In the genomic region with DNA sequence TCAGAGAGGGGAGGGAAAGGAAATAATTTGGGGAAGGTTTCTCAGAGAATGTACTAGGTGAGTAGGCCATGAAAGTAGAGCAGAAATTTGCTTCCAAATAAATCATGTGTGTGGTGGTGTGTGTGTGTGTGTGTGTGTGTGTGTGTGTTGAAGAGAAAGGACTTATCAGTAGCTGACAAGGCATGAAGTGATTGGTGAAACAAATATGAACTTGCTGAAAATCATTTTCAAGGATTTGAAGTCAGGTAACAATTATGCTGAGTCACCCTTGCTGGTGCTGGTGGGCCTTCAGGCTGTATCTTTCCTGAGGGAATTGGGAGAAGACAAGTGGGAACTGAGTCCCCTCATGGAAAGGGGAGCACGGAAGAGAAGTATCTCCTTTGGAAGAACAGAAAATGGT, we compare ENCODE assay signal across 2 cellular contexts.
A peak's percentile ranks its signal among the peaks of the same experiment; 100 is the strongest.
TF ChIP-seq lines count a peak whose summit lies in the region.

No MANE protein-coding gene starts in this region.

TF ChIP-seq in IMR-90, 13 proteins besides CTCF, POLR2A, EP300 and RAD21:
- no peak for TF ChIP-seq FOS (IDR thresholded peaks at IDR 0.05; ENCODE audit: low read depth, low read length)
- no peak for TF ChIP-seq CHD1 (IDR thresholded peaks at IDR 0.05; ENCODE audit: low read depth, low read length)
- no peak for TF ChIP-seq MAZ (IDR thresholded peaks at IDR 0.05; ENCODE audit: borderline replicate concordance, low read depth, low read length)
- TF ChIP-seq NFE2L2 (IDR thresholded peaks at IDR 0.05; ENCODE audit: low read depth, low read length), result peak; percentile 93
- TF ChIP-seq RCOR1 (IDR thresholded peaks at IDR 0.05; ENCODE audit: insufficient replicate concordance, low read length), result no peak
- no peak for TF ChIP-seq CEBPB (IDR thresholded peaks at IDR 0.05; ENCODE audit: low read depth, low read length)
- no peak for TF ChIP-seq RFX5 (IDR thresholded peaks at IDR 0.05; ENCODE audit: low read depth, low read length)
- TF ChIP-seq, protein P1, sequence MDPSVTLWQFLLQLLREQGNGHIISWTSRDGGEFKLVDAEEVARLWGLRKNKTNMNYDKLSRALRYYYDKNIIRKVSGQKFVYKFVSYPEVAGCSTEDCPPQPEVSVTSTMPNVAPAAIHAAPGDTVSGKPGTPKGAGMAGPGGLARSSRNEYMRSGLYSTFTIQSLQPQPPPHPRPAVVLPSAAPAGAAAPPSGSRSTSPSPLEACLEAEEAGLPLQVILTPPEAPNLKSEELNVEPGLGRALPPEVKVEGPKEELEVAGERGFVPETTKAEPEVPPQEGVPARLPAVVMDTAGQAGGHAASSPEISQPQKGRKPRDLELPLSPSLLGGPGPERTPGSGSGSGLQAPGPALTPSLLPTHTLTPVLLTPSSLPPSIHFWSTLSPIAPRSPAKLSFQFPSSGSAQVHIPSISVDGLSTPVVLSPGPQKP (IDR thresholded peaks at IDR 0.05; ENCODE audit: borderline replicate concordance, low read depth, low read length), result no peak
- no peak for TF ChIP-seq MXI1 (IDR thresholded peaks at IDR 0.05; ENCODE audit: borderline replicate concordance, low read depth, low read length)
- TF ChIP-seq MAFK (IDR thresholded peaks at IDR 0.05; ENCODE audit: low read depth, low read length), result peak; percentile 59
- no peak for TF ChIP-seq SMC3 (IDR thresholded peaks at IDR 0.05; ENCODE audit: low read depth, low read length)
- no peak for TF ChIP-seq BHLHE40 (IDR thresholded peaks at IDR 0.05; ENCODE audit: low read depth, low read length)
- TF ChIP-seq, protein P2, sequence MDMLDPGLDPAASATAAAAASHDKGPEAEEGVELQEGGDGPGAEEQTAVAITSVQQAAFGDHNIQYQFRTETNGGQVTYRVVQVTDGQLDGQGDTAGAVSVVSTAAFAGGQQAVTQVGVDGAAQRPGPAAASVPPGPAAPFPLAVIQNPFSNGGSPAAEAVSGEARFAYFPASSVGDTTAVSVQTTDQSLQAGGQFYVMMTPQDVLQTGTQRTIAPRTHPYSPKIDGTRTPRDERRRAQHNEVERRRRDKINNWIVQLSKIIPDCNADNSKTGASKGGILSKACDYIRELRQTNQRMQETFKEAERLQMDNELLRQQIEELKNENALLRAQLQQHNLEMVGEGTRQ (IDR thresholded peaks at IDR 0.05; ENCODE audit: low read depth, low read length), result no peak

TF ChIP-seq in K562, 482 proteins besides CTCF, POLR2A, EP300 and RAD21:
- TF ChIP-seq, protein P3, sequence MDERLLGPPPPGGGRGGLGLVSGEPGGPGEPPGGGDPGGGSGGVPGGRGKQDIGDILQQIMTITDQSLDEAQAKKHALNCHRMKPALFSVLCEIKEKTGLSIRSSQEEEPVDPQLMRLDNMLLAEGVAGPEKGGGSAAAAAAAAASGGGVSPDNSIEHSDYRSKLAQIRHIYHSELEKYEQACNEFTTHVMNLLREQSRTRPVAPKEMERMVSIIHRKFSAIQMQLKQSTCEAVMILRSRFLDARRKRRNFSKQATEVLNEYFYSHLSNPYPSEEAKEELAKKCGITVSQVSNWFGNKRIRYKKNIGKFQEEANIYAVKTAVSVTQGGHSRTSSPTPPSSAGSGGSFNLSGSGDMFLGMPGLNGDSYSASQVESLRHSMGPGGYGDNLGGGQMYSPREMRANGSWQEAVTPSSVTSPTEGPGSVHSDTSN (CRISPR knock-in tag; IDR thresholded peaks at IDR 0.05; ENCODE audit: low read depth), result no peak
- TF ChIP-seq, protein P3 (tag; conservative IDR thresholded peaks at IDR 0.05; ENCODE audit: low read depth), result peak; percentile 68
- peak; percentile 94 for TF ChIP-seq C11orf30 (IDR thresholded peaks at IDR 0.05; ENCODE audit: low read depth)
- TF ChIP-seq MEF2D (tag; conservative IDR thresholded peaks at IDR 0.05; ENCODE audit: low read depth), result no peak
- TF ChIP-seq MAFF (IDR thresholded peaks at IDR 0.05; ENCODE audit: low read length), result peak; percentile 91
- TF ChIP-seq BACH1 (tag; IDR thresholded peaks at IDR 0.05), result peak; percentile 83; the same call in 1 of the 2 replicates
- TF ChIP-seq NCOR1 (IDR thresholded peaks at IDR 0.05), result 0 out of 2 replicates have a peak, but pooled peaks have one; percentile 14
- peak; percentile 90 for TF ChIP-seq NFE2 (IDR thresholded peaks at IDR 0.05; ENCODE audit: low read depth)
- TF ChIP-seq SREBF1 (IDR thresholded peaks at IDR 0.05; ENCODE audit: borderline replicate concordance, low read depth, low read length), result no peak
- peak; percentile 55; the same call in 1 of the 2 replicates for TF ChIP-seq DPF2 (IDR thresholded peaks at IDR 0.05)
- 0 out of 4 replicates have a peak, but pooled peaks of 1 of the 2 experiments have one; percentile 19 for TF ChIP-seq ARNT (IDR thresholded peaks at IDR 0.05)
- TF ChIP-seq, protein P4, sequence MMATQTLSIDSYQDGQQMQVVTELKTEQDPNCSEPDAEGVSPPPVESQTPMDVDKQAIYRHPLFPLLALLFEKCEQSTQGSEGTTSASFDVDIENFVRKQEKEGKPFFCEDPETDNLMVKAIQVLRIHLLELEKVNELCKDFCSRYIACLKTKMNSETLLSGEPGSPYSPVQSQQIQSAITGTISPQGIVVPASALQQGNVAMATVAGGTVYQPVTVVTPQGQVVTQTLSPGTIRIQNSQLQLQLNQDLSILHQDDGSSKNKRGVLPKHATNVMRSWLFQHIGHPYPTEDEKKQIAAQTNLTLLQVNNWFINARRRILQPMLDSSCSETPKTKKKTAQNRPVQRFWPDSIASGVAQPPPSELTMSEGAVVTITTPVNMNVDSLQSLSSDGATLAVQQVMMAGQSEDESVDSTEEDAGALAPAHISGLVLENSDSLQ (IDR thresholded peaks at IDR 0.05), result peak; percentile 40; the same call in 1 of the 2 replicates
- no peak for TF ChIP-seq RBBP5 (IDR thresholded peaks at IDR 0.05; ENCODE audit: borderline replicate concordance, insufficient read depth, low read length, poor library complexity, severe bottlenecking)
- TF ChIP-seq MTA2 (IDR thresholded peaks at IDR 0.05; ENCODE audit: low read depth), result peak; percentile 40; the same call in 1 of the 2 replicates
- peak; percentile 71 for TF ChIP-seq ARID1B (IDR thresholded peaks at IDR 0.05)
- peak in 1 of 2 experiments; percentile 72; a peak in 2 of 4 replicates for TF ChIP-seq HDAC1 (IDR thresholded peaks at IDR 0.05)
- peak; percentile 80 to 86 for TF ChIP-seq KDM1A (IDR thresholded peaks at IDR 0.05)
- peak; percentile 95 for TF ChIP-seq MAFG (tag; conservative IDR thresholded peaks at IDR 0.05)
- TF ChIP-seq ATF1 (CRISPR knock-in tag; IDR thresholded peaks at IDR 0.05), result no peak
- TF ChIP-seq ATF1 (tag; IDR thresholded peaks at IDR 0.05), result peak; percentile 36; the same call in 1 of the 2 replicates
- 0 out of 2 replicates have a peak, but pooled peaks have one; percentile 31 for TF ChIP-seq SMARCA4 (IDR thresholded peaks at IDR 0.05)
- no peak for TF ChIP-seq ZNF165 (CRISPR knock-in tag; IDR thresholded peaks at IDR 0.05; ENCODE audit: borderline replicate concordance)
- TF ChIP-seq SMARCE1 (IDR thresholded peaks at IDR 0.05), result 0 out of 2 replicates have a peak, but pooled peaks have one; percentile 55
- peak; percentile 89 for TF ChIP-seq NFE2L1 (tag; IDR thresholded peaks at IDR 0.05; ENCODE audit: borderline replicate concordance, low read depth)
- peak; percentile 33; the same call in 1 of the 2 replicates for TF ChIP-seq TAL1 (IDR thresholded peaks at IDR 0.05)
- no peak for TF ChIP-seq JUN (IDR thresholded peaks at IDR 0.05; ENCODE audit: borderline replicate concordance, low read depth, low read length)
- TF ChIP-seq JUN (CRISPR knock-in tag; IDR thresholded peaks at IDR 0.05; ENCODE audit: borderline replicate concordance), result no peak
- TF ChIP-seq, protein P5, sequence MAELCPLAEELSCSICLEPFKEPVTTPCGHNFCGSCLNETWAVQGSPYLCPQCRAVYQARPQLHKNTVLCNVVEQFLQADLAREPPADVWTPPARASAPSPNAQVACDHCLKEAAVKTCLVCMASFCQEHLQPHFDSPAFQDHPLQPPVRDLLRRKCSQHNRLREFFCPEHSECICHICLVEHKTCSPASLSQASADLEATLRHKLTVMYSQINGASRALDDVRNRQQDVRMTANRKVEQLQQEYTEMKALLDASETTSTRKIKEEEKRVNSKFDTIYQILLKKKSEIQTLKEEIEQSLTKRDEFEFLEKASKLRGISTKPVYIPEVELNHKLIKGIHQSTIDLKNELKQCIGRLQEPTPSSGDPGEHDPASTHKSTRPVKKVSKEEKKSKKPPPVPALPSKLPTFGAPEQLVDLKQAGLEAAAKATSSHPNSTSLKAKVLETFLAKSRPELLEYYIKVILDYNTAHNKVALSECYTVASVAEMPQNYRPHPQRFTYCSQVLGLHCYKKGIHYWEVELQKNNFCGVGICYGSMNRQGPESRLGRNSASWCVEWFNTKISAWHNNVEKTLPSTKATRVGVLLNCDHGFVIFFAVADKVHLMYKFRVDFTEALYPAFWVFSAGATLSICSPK (IDR thresholded peaks at IDR 0.05; ENCODE audit: borderline replicate concordance), result no peak
- TF ChIP-seq ZNF316 (IDR thresholded peaks at IDR 0.05), result peak; percentile 97
- TF ChIP-seq CBFA2T3 (IDR thresholded peaks at IDR 0.05), result peak; percentile 65
- TF ChIP-seq MAFK (IDR thresholded peaks at IDR 0.05; ENCODE audit: low read length), result peak; percentile 82
- TF ChIP-seq FOXM1 (IDR thresholded peaks at IDR 0.05; ENCODE audit: low read depth), result 0 out of 2 replicates have a peak, but pooled peaks have one; percentile 25
- no peak for TF ChIP-seq FOXM1 (CRISPR knock-in tag; IDR thresholded peaks at IDR 0.05; ENCODE audit: low read depth)
- TF ChIP-seq, protein P6, sequence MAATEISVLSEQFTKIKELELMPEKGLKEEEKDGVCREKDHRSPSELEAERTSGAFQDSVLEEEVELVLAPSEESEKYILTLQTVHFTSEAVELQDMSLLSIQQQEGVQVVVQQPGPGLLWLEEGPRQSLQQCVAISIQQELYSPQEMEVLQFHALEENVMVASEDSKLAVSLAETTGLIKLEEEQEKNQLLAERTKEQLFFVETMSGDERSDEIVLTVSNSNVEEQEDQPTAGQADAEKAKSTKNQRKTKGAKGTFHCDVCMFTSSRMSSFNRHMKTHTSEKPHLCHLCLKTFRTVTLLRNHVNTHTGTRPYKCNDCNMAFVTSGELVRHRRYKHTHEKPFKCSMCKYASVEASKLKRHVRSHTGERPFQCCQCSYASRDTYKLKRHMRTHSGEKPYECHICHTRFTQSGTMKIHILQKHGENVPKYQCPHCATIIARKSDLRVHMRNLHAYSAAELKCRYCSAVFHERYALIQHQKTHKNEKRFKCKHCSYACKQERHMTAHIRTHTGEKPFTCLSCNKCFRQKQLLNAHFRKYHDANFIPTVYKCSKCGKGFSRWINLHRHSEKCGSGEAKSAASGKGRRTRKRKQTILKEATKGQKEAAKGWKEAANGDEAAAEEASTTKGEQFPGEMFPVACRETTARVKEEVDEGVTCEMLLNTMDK (IDR thresholded peaks at IDR 0.05; ENCODE audit: borderline replicate concordance, insufficient read depth, low read depth, low read length, poor library complexity, severe bottlenecking), result no peak
TF ChIP-seq in K562: peak in this region for 23.
